11 cellular contexts compared by ENCODE assay signal in the genomic region with DNA sequence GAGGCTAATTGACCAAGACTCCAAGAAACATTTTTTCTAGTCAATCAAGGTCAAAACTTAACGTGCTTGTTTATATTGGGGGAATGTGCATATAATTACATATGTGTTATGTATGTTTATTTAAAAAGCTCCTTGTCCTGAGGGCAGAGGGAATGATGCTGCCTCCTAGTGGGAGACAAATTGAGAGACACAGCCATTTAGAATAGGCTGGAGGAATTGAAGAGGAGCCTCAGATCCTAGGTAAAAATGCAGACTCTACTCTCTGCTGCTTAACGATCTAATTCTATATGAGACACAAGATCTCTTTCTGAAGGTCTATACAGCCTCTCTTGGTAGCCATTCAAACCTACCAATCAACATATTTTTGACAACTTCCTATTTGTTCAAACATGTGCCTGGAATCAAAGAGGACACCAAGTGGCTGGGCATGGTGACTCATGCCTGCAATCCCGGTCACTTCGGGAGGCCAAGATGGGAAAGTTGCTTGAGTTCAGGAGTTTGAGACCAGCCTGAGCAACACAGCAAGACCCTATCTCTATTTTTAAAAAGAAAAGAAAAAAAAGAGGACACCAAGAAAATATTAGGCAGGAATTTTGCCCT.
DNase-seq lines count a peak whose midpoint lies in the region; ATAC-seq and TF ChIP-seq lines count a peak whose summit lies in the region.
"Had no signal": no experiment of that assay in that cellular context is flagged by ENCODE, and none has a peak within 500 bp of the region (broad histone marks: within the 10 kb centered on the region; RNA-seq: fewer than 3 reads in every experiment).

No MANE protein-coding gene starts in this region.

- no peak overlapping the region for H3K27ac ChIP-seq in GM23248
- no peak overlapping the region for H3K27ac ChIP-seq in PC-3 (ENCODE audit: low read length)
- H3K27ac ChIP-seq in hepatocyte: no peak overlapping the region
- peak overlapping the region; percentile 41 to 74 for H3K27ac ChIP-seq in testis

- peak; percentile 34 for DNase-seq in GM23248
- peak; percentile 21 for DNase-seq in PC-3
- no peak for DNase-seq in hepatocyte (ENCODE audit: low spot score)
- no peak for DNase-seq in testis
- no peak for DNase-seq in dedifferentiated amniotic fluid mesenchymal stem cell (ENCODE audit: extremely low spot score)
- no peak for DNase-seq in activated effector memory CD4-positive, alpha-beta T cell treated with Interleukin-2 at 50 U/mL for 16 hours
- DNase-seq in NCI-H2196 (lab: John Stamatoyannopoulos, UW; ENCODE audit: unreplicated experiment): no peak
- DNase-seq: activated effector memory CD4-positive, alpha-beta T cell treated with anti-CD3 and anti-CD28 coated beads, Interleukin-2, amount 50 U/mL, for 16 hours; NCI-H1105; T-helper 17 cell had no signal

- intact Hi-C loops in PC-3 (cut with micrococcal nuclease): no loop called here
- intact Hi-C loops in testis (cut with DNase I; ENCODE audit: low total_unique reads): no loop called here

- no TSS peak for BruUV-seq in PC-3 (replicated peaks; lab: Mats Ljungman, UMichigan)

- no peaks in the 10 kb centered on the region for H3K36me3 ChIP-seq in GM23248 (ENCODE audit: low read depth)
- no peaks in the 10 kb centered on the region for H3K36me3 ChIP-seq in PC-3 (ENCODE audit: low read depth, low read length)
- H3K36me3 ChIP-seq in hepatocyte (replicated peaks; ENCODE audit: insufficient read depth, low read depth): no peaks in the 10 kb centered on the region
- H3K36me3 ChIP-seq in testis (ENCODE audit: low read depth, missing control alignments): no peaks in the 10 kb centered on the region

- H3F3A ChIP-seq in GM23248 (ENCODE audit: insufficient read depth) (no peaks in the 10 kb centered on the region), PC-3 (ENCODE audit: low read length, unreplicated experiment) (no peaks in the 10 kb centered on the region)

- no peaks in the 10 kb centered on the region for H3K9me2 ChIP-seq in GM23248 (ENCODE audit: insufficient read depth)
- no peaks in the 10 kb centered on the region for H3K9me2 ChIP-seq in PC-3 (replicated peaks; ENCODE audit: low read length)
- H3K9me2 ChIP-seq in hepatocyte (replicated peaks; ENCODE audit: insufficient read depth): no peaks in the 10 kb centered on the region

- POLR2A ChIA-PET in PC-3 (lab: Charles Lee; ENCODE audit: unreplicated experiment): no interaction called here

- no peak overlapping the region for H3K4me3 ChIP-seq in GM23248
- H3K4me3 ChIP-seq in PC-3 (ENCODE audit: low read length): no peak overlapping the region
- H3K4me3 ChIP-seq in hepatocyte: no peak overlapping the region
- H3K4me3 ChIP-seq in testis: no peak overlapping the region

- H4K20me1 ChIP-seq in GM23248 (ENCODE audit: insufficient read depth) (no peaks in the 10 kb centered on the region), PC-3 (ENCODE audit: low read length) (no peaks in the 10 kb centered on the region), hepatocyte (ENCODE audit: insufficient read depth, poor library complexity, severe bottlenecking) (no peaks in the 10 kb centered on the region)

- H3K4me1 ChIP-seq in GM23248 (ENCODE audit: insufficient read depth): no peaks in the 10 kb centered on the region
- no peaks in the 10 kb centered on the region for H3K4me1 ChIP-seq in PC-3 (ENCODE audit: insufficient read depth, low read length)
- H3K4me1 ChIP-seq in hepatocyte (ENCODE audit: insufficient read depth): peaks cover 27% of the 10 kb centered on the region
- peaks cover 21% of the 10 kb centered on the region for H3K4me1 ChIP-seq in testis

- WGBS in GM23248 (ENCODE audit: low coverage in 1 of 2, low lambda C conversion rate in 2 of 2, missing lambda C conversion rate in 2 of 2), 2 experiments: 48 to 51% methylated on average over 4 of the region's 4 CpGs
- WGBS in hepatocyte (ENCODE audit: low lambda C conversion rate, missing lambda C conversion rate): 80% methylated on average over 4 of the region's 4 CpGs
- WGBS in testis, 2 donors: 64 to 77% methylated on average over 4 of the region's 4 CpGs

- TF ChIP-seq CTCF in PC-3 (conservative IDR thresholded peaks at IDR 0.05; ENCODE audit: low read depth, low read length) (peak; percentile 59), hepatocyte (IDR thresholded peaks at IDR 0.05; ENCODE audit: poor library complexity) (peak; percentile 19), testis (IDR thresholded peaks at IDR 0.05) (peak in 2 of 3 experiments; percentile 21 to 22)

- H3K79me2 ChIP-seq in GM23248 (ENCODE audit: insufficient read depth): no peaks in the 10 kb centered on the region
- no peaks in the 10 kb centered on the region for H3K79me2 ChIP-seq in PC-3 (ENCODE audit: low read length)
- no peaks in the 10 kb centered on the region for H3K79me2 ChIP-seq in hepatocyte

- no peak overlapping the region for H2AFZ ChIP-seq in GM23248
- no peak overlapping the region for H2AFZ ChIP-seq in PC-3 (ENCODE audit: low read length)
- no peak overlapping the region for H2AFZ ChIP-seq in hepatocyte

- H3K4me2 ChIP-seq in GM23248 (ENCODE audit: unreplicated experiment) (no peak overlapping the region), PC-3 (ENCODE audit: low read length) (no peak overlapping the region), hepatocyte (no peak overlapping the region)

- H3K9me3 ChIP-seq in GM23248 (ENCODE audit: low read depth): no peaks in the 10 kb centered on the region
- no peaks in the 10 kb centered on the region for H3K9me3 ChIP-seq in PC-3 (ENCODE audit: low read length)
- H3K9me3 ChIP-seq in hepatocyte (ENCODE audit: low read depth): no peaks in the 10 kb centered on the region
- H3K9me3 ChIP-seq in testis: no peaks in the 10 kb centered on the region

- CTCF ChIA-PET in PC-3 (lab: Charles Lee): no interaction called here

- H3K27me3 ChIP-seq in GM23248 (replicated peaks; ENCODE audit: insufficient read depth): 0 out of 2 replicates have a peak, but pooled peaks cover 8% of the 10 kb centered on the region
- no peaks in the 10 kb centered on the region for H3K27me3 ChIP-seq in PC-3 (ENCODE audit: low read length)
- H3K27me3 ChIP-seq in hepatocyte: no peaks in the 10 kb centered on the region
- H3K27me3 ChIP-seq in testis: no peaks in the 10 kb centered on the region

- H3K9ac ChIP-seq in GM23248 (no peak overlapping the region), PC-3 (ENCODE audit: low read length) (no peak overlapping the region)

- ATAC-seq in PC-3 (no peak), HG03280 (IDR thresholded peaks at IDR 0.05; ENCODE audit: unreplicated experiment) (no peak)
- ATAC-seq: T-helper 17 cell had no signal

- in situ Hi-C loops in GM23248 (cut with MboI): no loop called here

- TF ChIP-seq POLR2A in testis (IDR thresholded peaks at IDR 0.05): no peak

Comparison
In these comparisons a context has a peak if more than half of its experiments do, and no peak if none do; other contexts are left out.
1. DNase-seq: peak in GM23248 (single experiment) and PC-3 (single experiment); none in hepatocyte (single experiment), testis (single experiment), dedifferentiated amniotic fluid mesenchymal stem cell (single experiment), activated effector memory CD4-positive, alpha-beta T cell treated with Interleukin-2 at 50 U/mL for 16 hours (single experiment) and NCI-H2196 (single experiment).
2. H3K27ac ChIP-seq: peak in testis (2 of 2); none in GM23248 (single experiment), PC-3 (single experiment) and hepatocyte (single experiment).
3. Peak in every context shown above with its lines, with median percentiles within 50 percentile points of each other: CTCF ChIP-seq.